Comparison of ENCODE assay signal across 8 cellular contexts in the genomic region with DNA sequence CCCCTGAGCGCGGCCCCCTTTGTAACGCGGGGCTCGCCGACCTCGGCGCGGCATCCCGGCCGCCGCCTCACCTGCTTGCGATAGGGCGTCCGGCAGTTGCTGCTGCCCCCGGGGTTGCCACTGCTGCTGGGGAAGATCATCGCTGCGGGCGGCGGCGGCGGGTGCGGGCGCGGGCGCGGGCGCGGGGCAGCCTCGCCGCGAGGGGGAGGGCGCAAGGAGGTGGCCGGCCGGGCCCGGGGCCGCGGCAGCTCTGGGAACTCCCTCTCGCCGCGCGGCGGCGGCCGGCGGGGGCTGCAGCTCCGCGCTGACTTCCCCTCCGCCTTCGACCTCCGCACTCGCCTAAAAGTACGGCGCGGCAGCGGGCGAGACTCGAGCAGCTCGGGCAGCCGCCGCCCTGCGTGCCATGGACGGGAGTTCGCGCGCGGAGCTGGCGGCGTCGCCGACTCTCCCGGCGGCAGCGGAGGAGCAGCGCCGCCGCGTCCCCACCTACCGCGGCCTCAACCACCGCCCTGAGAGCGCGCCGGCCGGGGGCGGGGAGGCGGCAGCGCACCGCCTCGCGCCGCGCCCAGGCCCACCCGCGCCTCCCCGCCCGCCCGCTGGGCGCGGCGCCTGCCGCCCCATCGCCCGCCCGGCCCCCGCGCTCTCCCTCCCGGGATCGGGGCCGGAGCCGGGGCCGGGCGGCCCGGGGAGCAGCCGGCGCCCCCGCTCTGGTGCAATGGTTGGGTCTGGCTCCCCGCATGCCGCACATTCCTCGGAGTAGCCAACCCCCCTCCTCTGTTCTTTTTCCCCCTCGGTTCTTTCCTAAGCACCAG.
DNase-seq lines count a peak whose midpoint lies in the region; ATAC-seq and TF ChIP-seq lines count a peak whose summit lies in the region.

No MANE protein-coding gene starts in this region.

- H3K4me3 ChIP-seq in AG10803 (ENCODE audit: low read length): peak overlapping the region; percentile 67
- H3K4me3 ChIP-seq in parathyroid adenoma (ENCODE audit: low read depth, low read length): peak overlapping the region; percentile 58

- ATAC-seq in GM19025 (IDR thresholded peaks at IDR 0.05; ENCODE audit: low read depth, unreplicated experiment) (peak; percentile 57), HG03175 (IDR thresholded peaks at IDR 0.05; ENCODE audit: unreplicated experiment) (peak; percentile 67), Right ventricle myocardium superior (ENCODE audit: poor library complexity) (peak; percentile 86)

- H3K9me3 ChIP-seq in parathyroid adenoma (ENCODE audit: control insufficient read depth, low read length): no peaks in the 10 kb centered on the region

- H3K27me3 ChIP-seq in parathyroid adenoma (ENCODE audit: control insufficient read depth, insufficient read depth, low read length): no peaks in the 10 kb centered on the region

- no peaks in the 10 kb centered on the region for H3K36me3 ChIP-seq in parathyroid adenoma (ENCODE audit: control insufficient read depth, insufficient read depth, low read length)

- peak; percentile 87 for DNase-seq in AG10803 (ENCODE audit: low read depth)
- peak; percentile 70 for DNase-seq in RPMI8226
- DNase-seq in activated naive CD4-positive, alpha-beta T cell treated with anti-CD3 and anti-CD28 coated beads, Interleukin-2, amount 50 U/mL, for 16 hours: peak; percentile 66
- DNase-seq in Right ventricle myocardium superior: peak; percentile 80
- no peak for DNase-seq in HT-29 (ENCODE audit: low spot score)

- H3K4me2 ChIP-seq in parathyroid adenoma (ENCODE audit: low read length): peak overlapping the region; percentile 71

- peaks cover 57% of the 10 kb centered on the region for H3K79me2 ChIP-seq in parathyroid adenoma

- intact Hi-C loops in Right ventricle myocardium superior (cut with DNase I): loop anchor here (5.0 to 10.0 kb wide), 2 partner anchors 83 to 85 kb away; a partner anchor contains a TSS

- peaks cover 41% of the 10 kb centered on the region for H3K4me1 ChIP-seq in parathyroid adenoma

- H2AFZ ChIP-seq in parathyroid adenoma: peak overlapping the region; percentile 63

- H3K9ac ChIP-seq in parathyroid adenoma: peak overlapping the region; percentile 79

- H3K27ac ChIP-seq in parathyroid adenoma: peak overlapping the region; percentile 96

- TF ChIP-seq CTCF in AG10803 (conservative IDR thresholded peaks at IDR 0.05; ENCODE audit: low read length): no peak
- TF ChIP-seq CTCF in parathyroid adenoma (IDR thresholded peaks at IDR 0.05): peak; percentile 21
